8 cellular contexts compared by ENCODE assay signal in genomic region chr1:101309334-101310221, GRCh38.
DNase-seq lines count a peak whose midpoint lies in the region; ATAC-seq and TF ChIP-seq lines count a peak whose summit lies in the region.

No MANE protein-coding gene starts in this region.

- ATAC-seq in GM18502 (IDR thresholded peaks at IDR 0.05; ENCODE audit: poor library complexity, unreplicated experiment) (peak; percentile 50), HG02943 (IDR thresholded peaks at IDR 0.05; ENCODE audit: low read depth, unreplicated experiment) (peak; percentile 46), left lobe of liver (peak; percentile 98)

- H3K4me3 ChIP-seq in colonic mucosa = peak overlapping the region; percentile 34

- H3K27me3 ChIP-seq in colonic mucosa = no peaks in the 10 kb centered on the region

- H3K4me1 ChIP-seq in colonic mucosa = peaks cover 3% of the 10 kb centered on the region

- peak overlapping the region in 1 of 2 donors; percentile 58 for H3K9ac ChIP-seq in colonic mucosa (ENCODE audit: low read depth in 2 of 2, low read length in 2 of 2)

- H3K27ac ChIP-seq in colonic mucosa = no peak overlapping the region

- intact Hi-C loops in colonic mucosa (cut with DNase I) = loop anchor here (5.0 kb wide), 1 partner anchor 48 kb away; no protein-coding TSS in a partner anchor

- TF ChIP-seq CTCF in colonic mucosa (IDR thresholded peaks at IDR 0.05) = peak; percentile 80

- peak; percentile 20 for DNase-seq in A172 (ENCODE audit: low spot score)
- peak; percentile 26 for DNase-seq in NCI-H2196 (lab: John Stamatoyannopoulos, UW; ENCODE audit: unreplicated experiment)
- DNase-seq in activated CD4-positive, alpha-beta T cell treated with anti-CD3 and anti-CD28 coated beads for 24 hours (ENCODE audit: low read depth in 2 of 2) = peak; percentile 49 to 54
- DNase-seq in colonic mucosa = peak; percentile 34
- peak; percentile 48 for DNase-seq in left lobe of liver (ENCODE audit: low spot score)
- DNase-seq in stimulated activated CD4-positive, alpha-beta T cell treated with anti-CD3 and anti-CD28 coated beads, Interleukin-2, amount 100 ng/mL, for 48 hours = peak; percentile 67 to 71

- no peaks in the 10 kb centered on the region for H3K9me3 ChIP-seq in colonic mucosa

- H3K36me3 ChIP-seq in colonic mucosa = no peaks in the 10 kb centered on the region

Comparison
In these comparisons a context has a peak if more than half of its experiments do, and no peak if none do; other contexts are left out.
1. ATAC-seq: peak in every context shown above with its lines; median percentile 98 in left lobe of liver; 50 in GM18502; 46 in HG02943.